In the genomic region with DNA sequence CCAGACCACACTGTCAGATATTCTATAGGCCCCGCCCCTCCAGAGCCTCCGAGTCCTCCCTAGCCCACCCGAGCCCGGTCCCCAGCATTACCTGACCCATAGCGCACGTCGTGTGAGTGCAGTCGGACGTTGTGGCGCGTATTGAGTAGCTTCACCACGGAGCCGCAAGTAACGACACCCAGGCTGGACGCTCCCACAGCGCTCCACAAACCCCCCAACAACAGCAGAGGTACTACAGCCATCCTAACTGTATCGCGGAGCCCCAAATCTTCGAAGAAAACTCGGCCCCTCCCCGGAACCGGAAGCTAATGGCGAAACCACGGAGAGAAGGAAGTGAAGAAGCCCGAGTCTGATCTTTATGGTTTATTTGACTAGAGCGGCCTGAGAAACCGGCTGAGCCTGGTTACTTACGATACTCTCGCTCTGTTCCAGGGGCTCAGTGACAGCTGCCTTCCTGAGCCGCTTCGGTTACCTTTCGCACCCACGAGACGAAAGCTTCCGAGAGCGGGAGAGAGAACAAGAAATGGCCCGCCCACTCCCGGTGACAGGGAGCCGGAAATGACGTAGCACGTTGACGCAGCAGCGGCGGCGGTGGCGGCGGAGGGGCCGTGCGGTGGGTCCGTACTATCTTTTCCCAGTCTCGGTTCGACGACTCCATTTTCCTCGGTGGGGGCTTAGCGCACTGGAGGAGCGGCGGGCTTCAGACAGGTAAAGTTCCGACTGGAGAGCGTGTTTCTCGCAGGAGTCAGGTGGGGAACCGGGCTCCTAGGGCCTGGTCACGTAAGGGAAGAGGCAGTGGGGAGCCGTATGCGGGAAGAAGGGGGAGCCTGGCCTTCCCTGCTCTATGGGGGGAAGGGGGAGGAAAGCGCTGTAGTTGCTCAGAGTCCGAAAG, we compare ENCODE assay signal across 7 cellular contexts. TPM values are rescaled to one million over a fixed set of nuclear protein-coding genes. Genes with fewer than 3 reads are reported as not detected.
A peak's percentile ranks its signal among the peaks of the same experiment; 100 is the strongest.
DNase-seq lines count a peak whose midpoint lies in the region; ATAC-seq lines count a peak whose summit lies in the region.

A gene with protein sequence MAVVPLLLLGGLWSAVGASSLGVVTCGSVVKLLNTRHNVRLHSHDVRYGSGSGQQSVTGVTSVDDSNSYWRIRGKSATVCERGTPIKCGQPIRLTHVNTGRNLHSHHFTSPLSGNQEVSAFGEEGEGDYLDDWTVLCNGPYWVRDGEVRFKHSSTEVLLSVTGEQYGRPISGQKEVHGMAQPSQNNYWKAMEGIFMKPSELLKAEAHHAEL (minus strand): TSS at position 272 of the 892 bp plus-strand sequence. CDS start 30 bp downstream, at position 242.
A gene (plus strand): TSS at position 571 of the 892 bp plus-strand sequence. CDS start 11,197 bp downstream, outside the sequence.

- intact Hi-C loops in sciatic nerve (cut with DNase I), result no loop called here

- ATAC-seq in GM18508 (IDR thresholded peaks at IDR 0.05; ENCODE audit: insufficient read depth, unreplicated experiment), result peak; percentile 45
- peak; percentile 73 for ATAC-seq in HG03025 (IDR thresholded peaks at IDR 0.05; ENCODE audit: low FRiP score, unreplicated experiment)
- peak; percentile 98 for ATAC-seq in sciatic nerve

- DNase-seq in NCI-H2081 treated with DMSO at 0.1 percent for 48 hours (lab: John Stamatoyannopoulos, UW), result peak; percentile 41
- DNase-seq in T1000 (lab: John Stamatoyannopoulos, UW), result peak; percentile 88
- DNase-seq in astrocyte of the hippocampus (ENCODE audit: low read depth, low spot score), result peak; percentile 95
- peak; percentile 92 to 93 for DNase-seq in hippocampal formation (lab: John Stamatoyannopoulos, UW)
- DNase-seq in sciatic nerve (ENCODE audit: low spot score), result peak; percentile 96

RNA-seq across cellular contexts. Expression of the first gene that starts in this region (rescaled TPM):
- total RNA-seq in sciatic nerve, result 33.7 TPM

RNA-seq across cellular contexts. Expression of the second gene that starts in this region (rescaled TPM):
- total RNA-seq in sciatic nerve, result 70.7 TPM

Comparison
In these comparisons a context has a peak if more than half of its experiments do, and no peak if none do; other contexts are left out.
1. Peak in every context shown above with its lines: DNase-seq and ATAC-seq.
2. ATAC-seq: peak in every context shown above with its lines; median percentile 98 in sciatic nerve; 73 in HG03025; 45 in GM18508.
3. DNase-seq: peak in every context shown above with its lines; median percentile 96 in sciatic nerve; 95 in astrocyte of the hippocampus; 92 in hippocampal formation; 88 in T1000; 41 in NCI-H2081 treated with DMSO at 0.1 percent for 48 hours.